In genomic region chr17:56434610-56435009, GRCh38 we compare ENCODE assay signal across 1 cellular context.
TF ChIP-seq lines count a peak whose summit lies in the region.

No MANE protein-coding gene starts in this region.

TF ChIP-seq in GM23338, 12 proteins besides CTCF, POLR2A, EP300 and RAD21:
- TF ChIP-seq ZNF462 (CRISPR knock-in tag; IDR thresholded peaks at IDR 0.05), result no peak
- no peak for TF ChIP-seq EZH2phosphoT487 (IDR thresholded peaks at IDR 0.05; ENCODE audit: unreplicated experiment)
- TF ChIP-seq EZH2 (IDR thresholded peaks at IDR 0.05; ENCODE audit: low read depth, unreplicated experiment), result no peak
- TF ChIP-seq ZNF331 (CRISPR knock-in tag; IDR thresholded peaks at IDR 0.05; ENCODE audit: low read depth), result no peak
- no peak for TF ChIP-seq JUNB (IDR thresholded peaks at IDR 0.05; ENCODE audit: unreplicated experiment)
- TF ChIP-seq REST (IDR thresholded peaks at IDR 0.05; ENCODE audit: unreplicated experiment), result no peak
- TF ChIP-seq ZNF114 (CRISPR knock-in tag; IDR thresholded peaks at IDR 0.05), result no peak
- TF ChIP-seq, protein P1, sequence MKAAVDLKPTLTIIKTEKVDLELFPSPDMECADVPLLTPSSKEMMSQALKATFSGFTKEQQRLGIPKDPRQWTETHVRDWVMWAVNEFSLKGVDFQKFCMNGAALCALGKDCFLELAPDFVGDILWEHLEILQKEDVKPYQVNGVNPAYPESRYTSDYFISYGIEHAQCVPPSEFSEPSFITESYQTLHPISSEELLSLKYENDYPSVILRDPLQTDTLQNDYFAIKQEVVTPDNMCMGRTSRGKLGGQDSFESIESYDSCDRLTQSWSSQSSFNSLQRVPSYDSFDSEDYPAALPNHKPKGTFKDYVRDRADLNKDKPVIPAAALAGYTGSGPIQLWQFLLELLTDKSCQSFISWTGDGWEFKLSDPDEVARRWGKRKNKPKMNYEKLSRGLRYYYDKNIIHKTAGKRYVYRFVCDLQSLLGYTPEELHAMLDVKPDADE (IDR thresholded peaks at IDR 0.05), result no peak
- TF ChIP-seq POLR2AphosphoS5 (IDR thresholded peaks at IDR 0.05; ENCODE audit: low read depth), result no peak
- no peak for TF ChIP-seq NANOG (IDR thresholded peaks at IDR 0.05; ENCODE audit: borderline replicate concordance)
- TF ChIP-seq CREB1 (CRISPR knock-in tag; IDR thresholded peaks at IDR 0.05; ENCODE audit: low read depth), result no peak
- no peak for TF ChIP-seq STAT1 (IDR thresholded peaks at IDR 0.05; ENCODE audit: unreplicated experiment)
